Comparison of ENCODE assay signal across 14 cellular contexts in the genomic region with DNA sequence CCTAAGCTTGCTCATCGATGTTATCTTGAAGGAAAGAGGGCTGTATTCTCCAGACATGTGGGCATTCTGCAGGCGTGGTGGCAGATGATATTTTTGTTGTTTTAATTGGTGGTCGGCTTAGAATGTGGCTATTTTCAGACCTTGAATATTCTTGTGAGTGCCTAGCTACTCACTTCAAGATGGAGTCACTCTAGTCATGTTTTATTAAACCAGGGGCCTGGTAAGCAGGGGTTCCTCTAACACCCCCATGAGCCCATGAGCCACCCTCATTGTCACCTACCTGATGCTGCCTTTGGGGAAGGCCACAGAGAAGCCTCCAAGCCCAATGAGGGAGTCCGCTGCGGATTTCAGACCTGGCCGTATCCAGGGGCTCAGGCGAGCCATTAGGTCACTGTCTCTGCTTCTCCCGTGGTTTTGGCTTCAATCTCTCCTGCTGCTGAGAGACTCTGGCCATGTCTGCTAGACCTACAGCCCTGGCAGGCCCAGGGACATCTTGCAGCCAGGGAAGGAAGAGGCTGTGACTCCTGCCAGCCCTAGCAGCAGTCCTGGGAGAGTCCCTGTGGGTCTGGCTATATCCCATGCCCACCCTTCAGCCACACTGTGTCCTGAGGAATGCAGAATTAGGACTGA.
"Had no signal": no experiment of that assay in that cellular context is flagged by ENCODE, and none has a peak within 500 bp of the region (broad histone marks: within the 10 kb centered on the region; RNA-seq: fewer than 3 reads in every experiment).

No MANE protein-coding gene starts in this region.

- H3K27me3 ChIP-seq: adrenal gland, breast epithelium, left lung, suprapubic skin, transverse colon had no signal

- ATAC-seq: activated T-cell treated with anti-CD3 and anti-CD28 coated beads, Interleukin-2, amount 50 U/mL, for 72 hours; left lung; stimulated activated naive CD8-positive, alpha-beta T cell treated with anti-CD3 and anti-CD28 coated beads, Interleukin-15, Interleukin-2, amounts not matched to agents 100 U/mL and 50 U/mL, for 24 hours had no signal

- H3K4me3 Mint-ChIP-seq: activated CD4-positive, alpha-beta T cell treated with anti-CD3 and anti-CD28 coated beads, Interleukin-2, amount 10 ng/mL, durations not matched to agents 24 days and 14 days; activated naive CD4-positive, alpha-beta T cell treated with anti-CD3 and anti-CD28 coated beads, Interleukin-2, amount 50 U/mL, for 24 hours; activated T-cell treated with anti-CD3 and anti-CD28 coated beads, Interleukin-2, amount 50 U/mL, for 72 hours had no signal

- H3K27ac Mint-ChIP-seq: activated CD4-positive, alpha-beta T cell treated with anti-CD3 and anti-CD28 coated beads, Interleukin-2, amount 10 ng/mL, durations not matched to agents 24 days and 14 days; activated naive CD4-positive, alpha-beta T cell treated with anti-CD3 and anti-CD28 coated beads, Interleukin-2, amount 50 U/mL, for 24 hours; activated T-cell treated with anti-CD3 and anti-CD28 coated beads, Interleukin-2, amount 50 U/mL, for 72 hours had no signal

- H3K27me3 Mint-ChIP-seq: activated naive CD4-positive, alpha-beta T cell treated with anti-CD3 and anti-CD28 coated beads, Interleukin-2, amount 50 U/mL, for 24 hours had no signal

- H3K36me3 Mint-ChIP-seq: activated naive CD4-positive, alpha-beta T cell treated with anti-CD3 and anti-CD28 coated beads, Interleukin-2, amount 50 U/mL, for 24 hours had no signal

- DNase-seq: activated CD4-positive, alpha-beta T cell treated with anti-CD3 and anti-CD28 coated beads, Interleukin-2, amount 10 ng/mL, durations not matched to agents 24 days and 14 days; activated CD4-positive, CD25-positive, alpha-beta regulatory T cell; activated effector memory CD4-positive, alpha-beta T cell treated with anti-CD3 and anti-CD28 coated beads, Interleukin-2, amount 50 U/mL, for 16 hours; activated T-cell treated with anti-CD3 and anti-CD28 coated beads, Interleukin-2, amount 50 U/mL, for 72 hours; adrenal gland; SK-N-SH; stimulated activated naive CD8-positive, alpha-beta T cell treated with anti-CD3 and anti-CD28 coated beads, Interleukin-15, Interleukin-2, amounts not matched to agents 100 U/mL and 50 U/mL, for 24 hours; T-helper 9 cell; transverse colon had no signal

- H3K79me2 ChIP-seq: parathyroid adenoma had no signal

- H3K36me3 ChIP-seq: adrenal gland, breast epithelium, left lung, suprapubic skin, transverse colon had no signal

- H3K9ac ChIP-seq: parathyroid adenoma, SK-N-SH had no signal

- H3K4me3 ChIP-seq: adrenal gland, breast epithelium, left lung, suprapubic skin, transverse colon had no signal

- H3K9me3 Mint-ChIP-seq: activated CD4-positive, alpha-beta T cell treated with anti-CD3 and anti-CD28 coated beads, Interleukin-2, amount 10 ng/mL, durations not matched to agents 24 days and 14 days; activated naive CD4-positive, alpha-beta T cell treated with anti-CD3 and anti-CD28 coated beads, Interleukin-2, amount 50 U/mL, for 24 hours; activated T-cell treated with anti-CD3 and anti-CD28 coated beads, Interleukin-2, amount 50 U/mL, for 72 hours had no signal

- H3K4me1 ChIP-seq: adrenal gland, breast epithelium had no signal

- H2AFZ ChIP-seq: parathyroid adenoma had no signal

- H3K4me2 ChIP-seq: SK-N-SH had no signal

- H3K9me3 ChIP-seq: adrenal gland, breast epithelium, left lung, SK-N-SH, suprapubic skin, transverse colon had no signal

- H3K27ac ChIP-seq: adrenal gland, parathyroid adenoma, suprapubic skin, transverse colon had no signal

- H3K9me2 ChIP-seq: SK-N-SH had no signal
